ENCODE assay signal across 22 cellular contexts in genomic region chr22:50298266-50298637, GRCh38. TPM values are rescaled to one million over a fixed set of nuclear protein-coding genes. Genes with fewer than 3 reads are reported as not detected.
DNase-seq lines count a peak whose midpoint lies in the region; ATAC-seq and TF ChIP-seq lines count a peak whose summit lies in the region.
"Had no signal": no experiment of that assay in that cellular context is flagged by ENCODE, and none has a peak within 500 bp of the region (broad histone marks: within the 10 kb centered on the region; RNA-seq: fewer than 3 reads in every experiment).

No MANE protein-coding gene starts in this region.

- CTCF ChIA-PET in mammary epithelial cell (lab: Charles Lee; ENCODE audit: low non-redundant PET) = no interaction called here

- H3K27me3 Mint-ChIP-seq in dendritic cell treated with granulocyte-macrophage colony-stimulating factor and Interleukin-4, amounts not matched to agents 40 ng/mL and 50 ng/mL, for 4 days = no peaks in the 10 kb centered on the region
- H3K27me3 Mint-ChIP-seq: activated naive CD8-positive, alpha-beta T cell had no signal

- peaks cover 85% of the 10 kb centered on the region for H3K36me3 Mint-ChIP-seq in dendritic cell treated with granulocyte-macrophage colony-stimulating factor and Interleukin-4, amounts not matched to agents 40 ng/mL and 50 ng/mL, for 4 days (ENCODE audit: low read depth)
- H3K36me3 Mint-ChIP-seq: activated naive CD8-positive, alpha-beta T cell; stimulated activated effector memory CD8-positive, alpha-beta T cell treated with anti-CD3 and anti-CD28 coated beads, Interleukin-12 subunit alpha, Interleukin-12 subunit beta, amount 100 ng/mL, for 72 hours had no signal

- H3K27ac ChIP-seq in breast epithelium (peak overlapping the region; percentile 94 to 98), mammary epithelial cell (ENCODE audit: insufficient read depth, low read depth, low read length) (no peak overlapping the region), upper lobe of right lung (peak overlapping the region; percentile 63)
- H3K27ac ChIP-seq: C4-2B had no signal

- H3K4me3 ChIP-seq in breast epithelium (no peak overlapping the region), mammary epithelial cell (replicated peaks in 1 of 3; ENCODE audit: insufficient read depth in 1 of 3, low read depth in 2 of 3, low read length in 3 of 3) (no peak overlapping the region), mucosa of stomach (ENCODE audit: low read length) (no peak overlapping the region), upper lobe of right lung (no peak overlapping the region)

- DNase-seq in breast epithelium (ENCODE audit: low spot score in 2 of 2) (no peak), mammary epithelial cell (no peak), upper lobe of right lung (no peak), ACHN (no peak), HCEC 1CT (no peak), posterior cingulate gyrus (no peak)
- DNase-seq: 8988T; activated CD8-positive, alpha-beta T cell treated with anti-CD3 and anti-CD28 coated beads, Interleukin-2, amount 10 ng/mL, durations not matched to agents 7 days and 5 days; activated T-cell treated with anti-CD3 and anti-CD28 coated beads, Interleukin-2, amount 50 U/mL, for 72 hours; DMS 273 treated with DMSO at 0.1 percent for 48 hours; KBM-7; NCI-H1694 treated with DMSO at 0.1 percent for 48 hours; nucleus accumbens; Peyer's patch; right cardiac atrium; trophoblast cell had no signal

- no peaks in the 10 kb centered on the region for H3K9me3 ChIP-seq in breast epithelium
- H3K9me3 ChIP-seq in mammary epithelial cell (replicated peaks; ENCODE audit: insufficient read depth, low read length) = no peaks in the 10 kb centered on the region
- H3K9me3 ChIP-seq in mucosa of stomach (ENCODE audit: control insufficient read depth, low read length) = no peaks in the 10 kb centered on the region
- no peaks in the 10 kb centered on the region for H3K9me3 ChIP-seq in upper lobe of right lung
- H3K9me3 ChIP-seq: Peyer's patch had no signal

- no peak for TF ChIP-seq CTCF in breast epithelium (IDR thresholded peaks at IDR 0.05)
- TF ChIP-seq CTCF in mammary epithelial cell (conservative IDR thresholded peaks at IDR 0.05 in 1 of 2, IDR thresholded peaks at IDR 0.05 in 1 of 2; ENCODE audit: extremely low read depth in 1 of 2, insufficient read depth in 1 of 2, low read depth in 1 of 2, low read length in 2 of 2) = no peak
- TF ChIP-seq CTCF in upper lobe of right lung (IDR thresholded peaks at IDR 0.05) = no peak

- H3K27me3 ChIP-seq in breast epithelium (no peaks in the 10 kb centered on the region), mammary epithelial cell (ENCODE audit: insufficient read depth, low read length) (no peaks in the 10 kb centered on the region), mucosa of stomach (ENCODE audit: control insufficient read depth, insufficient read depth, low read length) (no peaks in the 10 kb centered on the region), upper lobe of right lung (no peaks in the 10 kb centered on the region)
- H3K27me3 ChIP-seq: Peyer's patch had no signal

- no peak for TF ChIP-seq POLR2A in breast epithelium (IDR thresholded peaks at IDR 0.05)

- H3K9ac ChIP-seq in mammary epithelial cell (ENCODE audit: insufficient read depth, low read length) = no peak overlapping the region
- H3K9ac ChIP-seq in mucosa of stomach (ENCODE audit: low read length) = peak overlapping the region; percentile 53

- peak overlapping the region; percentile 30 for H3K27ac Mint-ChIP-seq in dendritic cell treated with granulocyte-macrophage colony-stimulating factor and Interleukin-4, amounts not matched to agents 40 ng/mL and 50 ng/mL, for 4 days
- H3K27ac Mint-ChIP-seq: activated CD8-positive, alpha-beta T cell treated with anti-CD3 and anti-CD28 coated beads, Interleukin-2, amount 10 ng/mL, durations not matched to agents 7 days and 5 days; activated naive CD8-positive, alpha-beta T cell; activated T-cell treated with anti-CD3 and anti-CD28 coated beads, Interleukin-2, amount 50 U/mL, for 72 hours; stimulated activated effector memory CD8-positive, alpha-beta T cell treated with anti-CD3 and anti-CD28 coated beads, Interleukin-12 subunit alpha, Interleukin-12 subunit beta, amount 100 ng/mL, for 72 hours had no signal

- no peak overlapping the region for H3K4me2 ChIP-seq in mammary epithelial cell (ENCODE audit: insufficient read depth, low read depth, low read length)

- H3K4me1 ChIP-seq in breast epithelium (peaks cover 66% of the 10 kb centered on the region in 2 donors), mammary epithelial cell (ENCODE audit: insufficient read depth, low read length) (peaks cover 68% of the 10 kb centered on the region), mucosa of stomach (ENCODE audit: control insufficient read depth, insufficient read depth, low read length) (peaks cover 98% of the 10 kb centered on the region), upper lobe of right lung (peaks cover 85% of the 10 kb centered on the region)

- in situ Hi-C loops in mammary epithelial cell (cut with MboI; ENCODE audit: low sequenced_read_pairs in 2 of 2) (no loop called here), ACHN (cut with HindIII; ENCODE audit: low pct_ligation_motif_present, low pct_unique_long_range_greater_than_20kb, low sequenced_read_pairs) (no loop called here)

- H4K20me1 ChIP-seq in mammary epithelial cell (ENCODE audit: insufficient read depth, low read length) = peaks cover 4% of the 10 kb centered on the region

- ATAC-seq in upper lobe of right lung = no peak
- ATAC-seq: activated CD8-positive, alpha-beta T cell treated with anti-CD3 and anti-CD28 coated beads, Interleukin-2, amount 10 ng/mL, durations not matched to agents 7 days and 5 days; activated T-cell treated with anti-CD3 and anti-CD28 coated beads, Interleukin-2, amount 50 U/mL, for 72 hours; left lobe of liver; right cardiac atrium; stimulated activated effector memory CD8-positive, alpha-beta T cell treated with anti-CD3 and anti-CD28 coated beads, Interleukin-12 subunit alpha, Interleukin-12 subunit beta, amount 100 ng/mL, for 72 hours had no signal

- peaks cover 100% of the 10 kb centered on the region for H3K79me2 ChIP-seq in mammary epithelial cell (ENCODE audit: insufficient read depth, low read length)

- H3K36me3 ChIP-seq in breast epithelium = no peaks in the 10 kb centered on the region
- H3K36me3 ChIP-seq in mammary epithelial cell (ENCODE audit: insufficient read depth, low read length) = no peaks in the 10 kb centered on the region
- H3K36me3 ChIP-seq in mucosa of stomach (ENCODE audit: control insufficient read depth, insufficient read depth, low read length) = no peaks in the 10 kb centered on the region
- no peaks in the 10 kb centered on the region for H3K36me3 ChIP-seq in upper lobe of right lung
- H3K36me3 ChIP-seq: Peyer's patch had no signal

- no peak overlapping the region for H3K4me3 Mint-ChIP-seq in dendritic cell treated with granulocyte-macrophage colony-stimulating factor and Interleukin-4, amounts not matched to agents 40 ng/mL and 50 ng/mL, for 4 days
- H3K4me3 Mint-ChIP-seq: activated CD8-positive, alpha-beta T cell treated with anti-CD3 and anti-CD28 coated beads, Interleukin-2, amount 10 ng/mL, durations not matched to agents 7 days and 5 days; activated naive CD8-positive, alpha-beta T cell; activated T-cell treated with anti-CD3 and anti-CD28 coated beads, Interleukin-2, amount 50 U/mL, for 72 hours; stimulated activated effector memory CD8-positive, alpha-beta T cell treated with anti-CD3 and anti-CD28 coated beads, Interleukin-12 subunit alpha, Interleukin-12 subunit beta, amount 100 ng/mL, for 72 hours had no signal

- dilution Hi-C loops in mammary epithelial cell (cut with HindIII; ENCODE audit: low sequenced_read_pairs) = no loop called here

- intact Hi-C loops in breast epithelium (cut with DNase I; ENCODE audit: low total_unique reads) = no loop called here
- intact Hi-C loops in mammary epithelial cell (cut with micrococcal nuclease) = no loop called here
- intact Hi-C loops in dendritic cell treated with granulocyte-macrophage colony-stimulating factor and Interleukin-4, amounts not matched to agents 40 ng/mL and 50 ng/mL, for 4 days (cut with micrococcal nuclease) = no loop called here
- intact Hi-C loops in upper lobe of right lung (cut with DNase I) = no loop called here
- intact Hi-C loops in posterior cingulate gyrus (cut with DNase I) = no loop called here

- no peaks in the 10 kb centered on the region for H3K9me3 Mint-ChIP-seq in dendritic cell treated with granulocyte-macrophage colony-stimulating factor and Interleukin-4, amounts not matched to agents 40 ng/mL and 50 ng/mL, for 4 days
- H3K9me3 Mint-ChIP-seq: activated T-cell treated with anti-CD3 and anti-CD28 coated beads, Interleukin-2, amount 50 U/mL, for 72 hours; stimulated activated effector memory CD8-positive, alpha-beta T cell treated with anti-CD3 and anti-CD28 coated beads, Interleukin-12 subunit alpha, Interleukin-12 subunit beta, amount 100 ng/mL, for 72 hours had no signal

- no peak overlapping the region for H2AFZ ChIP-seq in mammary epithelial cell (ENCODE audit: low read depth, low read length)

- WGBS in mammary epithelial cell (ENCODE audit: low coverage, missing lambda C conversion rate) = 75% methylated on average over 4 of the region's 4 CpGs

- H3K4me1 Mint-ChIP-seq in dendritic cell treated with granulocyte-macrophage colony-stimulating factor and Interleukin-4, amounts not matched to agents 40 ng/mL and 50 ng/mL, for 4 days (ENCODE audit: low read depth) = peaks cover 85% of the 10 kb centered on the region
- H3K4me1 Mint-ChIP-seq: stimulated activated effector memory CD8-positive, alpha-beta T cell treated with anti-CD3 and anti-CD28 coated beads, Interleukin-12 subunit alpha, Interleukin-12 subunit beta, amount 100 ng/mL, for 72 hours had no signal

- no TSS peak for BruUV-seq in mammary epithelial cell (replicated peaks; lab: Mats Ljungman, UMichigan)

RNA-seq across cellular contexts. Expression of gene PLXNB2, which starts 9.2 kb away (rescaled TPM):
- total RNA-seq in breast epithelium (100 to 1,000 TPM in 2 of 3 donors, 10 to 100 TPM in 1; 79.0 to 137 (median 122) TPM), mammary epithelial cell (100 to 1,000 TPM; 122 to 240 TPM), upper lobe of right lung (308 TPM)
- 96.4 TPM for polyA plus RNA-seq in mammary epithelial cell
- polyA minus RNA-seq in mammary epithelial cell = 162 TPM

RNA-seq across cellular contexts. Expression of gene MAPK11, which starts 28.1 kb away (rescaled TPM):
- 10 to 100 TPM in 2 of 3 donors, 1 to 10 TPM in 1; 5.7 to 16.5 (median 13.4) TPM for total RNA-seq in breast epithelium
- 10 to 100 TPM in 1 of 2 donors, 1 to 10 TPM in 1; 9.3 to 10.0 TPM for total RNA-seq in mammary epithelial cell
- 3.4 TPM for polyA plus RNA-seq in mammary epithelial cell
- 4.2 TPM for polyA minus RNA-seq in mammary epithelial cell
- total RNA-seq in upper lobe of right lung = 26.1 TPM

RNA-seq across cellular contexts. Expression of gene DENND6B, which starts 28.6 kb away (rescaled TPM):
- 1 to 10 TPM; 1.8 to 6.9 (median 5.4) TPM for total RNA-seq in breast epithelium
- 1 to 10 TPM; 2.0 to 3.4 TPM for total RNA-seq in mammary epithelial cell
- polyA plus RNA-seq in mammary epithelial cell = 1.2 TPM
- polyA minus RNA-seq in mammary epithelial cell = 9.9 TPM
- total RNA-seq in upper lobe of right lung = 9.3 TPM

RNA-seq across cellular contexts. Expression of gene MAPK12, which starts 36.8 kb away (rescaled TPM):
- 1 to 10 TPM; 3.8 to 9.8 (median 5.3) TPM for total RNA-seq in breast epithelium
- total RNA-seq in mammary epithelial cell = 10 to 100 TPM; 11.1 to 11.5 TPM
- 5.8 TPM for polyA plus RNA-seq in mammary epithelial cell
- polyA minus RNA-seq in mammary epithelial cell = 1.1 TPM
- 22.2 TPM for total RNA-seq in upper lobe of right lung

RNA-seq across cellular contexts. Expression of gene PPP6R2, which starts 44.9 kb away (rescaled TPM):
- total RNA-seq in breast epithelium (10 to 100 TPM; 48.3 to 54.1 (median 49.5) TPM), mammary epithelial cell (10 to 100 TPM; 37.7 to 52.3 TPM), upper lobe of right lung (54.0 TPM)
- polyA plus RNA-seq in mammary epithelial cell = 23.4 TPM
- 35.5 TPM for polyA minus RNA-seq in mammary epithelial cell
